Comparison of ENCODE assay signal across 8 cellular contexts in genomic region chr4:82480786-82481317, GRCh38.
"Had no signal": no experiment of that assay in that cellular context is flagged by ENCODE, and none has a peak within 500 bp of the region (broad histone marks: within the 10 kb centered on the region; RNA-seq: fewer than 3 reads in every experiment).

No MANE protein-coding gene starts in this region.

- H3K27ac ChIP-seq: GM23248, HL-60 had no signal

- H2AFZ ChIP-seq: GM23248 had no signal

- H3K4me3 Mint-ChIP-seq: IgD-negative memory B cell had no signal

- H3K9ac ChIP-seq: GM23248 had no signal

- DNase-seq: GM23248, GOT3, H7, HCEC 1CT, KBM-7 had no signal

- H3K27ac Mint-ChIP-seq: IgD-negative memory B cell had no signal

- H3K27me3 Mint-ChIP-seq: IgD-negative memory B cell had no signal

- H3K4me3 ChIP-seq: GM23248 had no signal

- ATAC-seq: HepG2 had no signal

- H3K4me1 Mint-ChIP-seq: IgD-negative memory B cell had no signal
